In genomic region chr21:15207635-15208370, GRCh38 we compare ENCODE assay signal across 32 cellular contexts.
"Had no signal": no experiment of that assay in that cellular context is flagged by ENCODE, and none has a peak within 500 bp of the region (broad histone marks: within the 10 kb centered on the region; RNA-seq: fewer than 3 reads in every experiment).

No MANE protein-coding gene starts in this region.

- H3K36me3 ChIP-seq: brain microvascular endothelial cell, esophagus muscularis mucosa, gastrocnemius medialis, heart left ventricle had no signal

- H3K9me3 ChIP-seq: esophagus muscularis mucosa, gastrocnemius medialis, heart left ventricle had no signal

- H3K27ac Mint-ChIP-seq: activated CD4-positive, alpha-beta memory T cell treated with anti-CD3 and anti-CD28 coated beads for 36 hours; activated CD4-positive, alpha-beta T cell treated with anti-CD3 and anti-CD28 coated beads for 36 hours; activated CD4-positive, alpha-beta T cell treated with anti-CD3 and anti-CD28 coated beads, Interleukin-2, amount 10 ng/mL, durations not matched to agents 24 days and 14 days; activated CD8-positive, alpha-beta memory T cell treated with anti-CD3 and anti-CD28 coated beads, Interleukin-2, amount 10 ng/mL, durations not matched to agents 7 days and 5 days; activated CD8-positive, alpha-beta T cell treated with anti-CD3 and anti-CD28 coated beads, Interleukin-2, amount 10 ng/mL, durations not matched to agents 7 days and 5 days; activated naive CD4-positive, alpha-beta T cell treated with anti-CD3 and anti-CD28 coated beads for 36 hours; activated naive CD4-positive, alpha-beta T cell treated with anti-CD3 and anti-CD28 coated beads, Interleukin-2, amount 50 U/mL, for 24 hours; activated naive CD8-positive, alpha-beta T cell treated with anti-CD3 and anti-CD28 coated beads, Interleukin-2, amount 10 ng/mL, durations not matched to agents 7 days and 5 days; activated T-helper 1 cell treated with anti-CD3 and anti-CD28 coated beads, Interleukin-12 subunit alpha, Interleukin-12 subunit beta, Interleukin-2, Interleukin-4 antibody, amounts not matched to agents 30 ng/mL and 10 ng/mL and 1 ng/mL, durations not matched to agents 14 hours and 24 hours and 36 hours; activated T-helper 2 cell treated with anti-CD3 and anti-CD28 coated beads, Interferon-gamma antibody, Interleukin-2, Interleukin-4, amounts not matched to agents 10 μg/mL and 5 μg/mL and 100 μg/mL, durations not matched to agents 14 hours and 24 hours and 36 hours had no signal

- ATAC-seq: activated CD4-positive, alpha-beta T cell treated with anti-CD3 and anti-CD28 coated beads for 36 hours; activated CD8-positive, alpha-beta memory T cell treated with anti-CD3 and anti-CD28 coated beads, Interleukin-2, amount 10 ng/mL, durations not matched to agents 7 days and 5 days; activated CD8-positive, alpha-beta T cell treated with anti-CD3 and anti-CD28 coated beads, Interleukin-2, amount 10 ng/mL, durations not matched to agents 7 days and 5 days; effector memory CD8-positive, alpha-beta T cell; gastrocnemius medialis; heart left ventricle had no signal

- FAIRE-seq: astrocyte, bronchial epithelial cell had no signal

- H3K9me3 Mint-ChIP-seq: activated CD4-positive, alpha-beta memory T cell treated with anti-CD3 and anti-CD28 coated beads for 36 hours; activated naive CD4-positive, alpha-beta T cell treated with anti-CD3 and anti-CD28 coated beads for 36 hours; activated naive CD8-positive, alpha-beta T cell treated with anti-CD3 and anti-CD28 coated beads, Interleukin-2, amount 10 ng/mL, durations not matched to agents 7 days and 5 days; activated T-helper 1 cell treated with anti-CD3 and anti-CD28 coated beads, Interleukin-12 subunit alpha, Interleukin-12 subunit beta, Interleukin-2, Interleukin-4 antibody, amounts not matched to agents 30 ng/mL and 10 ng/mL and 1 ng/mL, durations not matched to agents 14 hours and 24 hours and 36 hours; activated T-helper 2 cell treated with anti-CD3 and anti-CD28 coated beads, Interferon-gamma antibody, Interleukin-2, Interleukin-4, amounts not matched to agents 10 μg/mL and 5 μg/mL and 100 μg/mL, durations not matched to agents 14 hours and 24 hours and 36 hours; central memory CD8-positive, alpha-beta T cell; effector memory CD8-positive, alpha-beta T cell had no signal

- H3K27ac ChIP-seq: brain microvascular endothelial cell, esophagus muscularis mucosa, foreskin keratinocyte, gastrocnemius medialis, heart left ventricle had no signal

- H3K4me3 Mint-ChIP-seq: activated CD4-positive, alpha-beta memory T cell treated with anti-CD3 and anti-CD28 coated beads for 36 hours; activated CD4-positive, alpha-beta T cell treated with anti-CD3 and anti-CD28 coated beads for 36 hours; activated CD4-positive, alpha-beta T cell treated with anti-CD3 and anti-CD28 coated beads, Interleukin-2, amount 10 ng/mL, durations not matched to agents 24 days and 14 days; activated CD8-positive, alpha-beta memory T cell treated with anti-CD3 and anti-CD28 coated beads, Interleukin-2, amount 10 ng/mL, durations not matched to agents 7 days and 5 days; activated CD8-positive, alpha-beta T cell treated with anti-CD3 and anti-CD28 coated beads, Interleukin-2, amount 10 ng/mL, durations not matched to agents 7 days and 5 days; activated naive CD4-positive, alpha-beta T cell treated with anti-CD3 and anti-CD28 coated beads for 36 hours; activated naive CD4-positive, alpha-beta T cell treated with anti-CD3 and anti-CD28 coated beads, Interleukin-2, amount 50 U/mL, for 24 hours; activated naive CD8-positive, alpha-beta T cell treated with anti-CD3 and anti-CD28 coated beads, Interleukin-2, amount 10 ng/mL, durations not matched to agents 7 days and 5 days; activated T-helper 1 cell treated with anti-CD3 and anti-CD28 coated beads, Interleukin-12 subunit alpha, Interleukin-12 subunit beta, Interleukin-2, Interleukin-4 antibody, amounts not matched to agents 30 ng/mL and 10 ng/mL and 1 ng/mL, durations not matched to agents 14 hours and 24 hours and 36 hours; central memory CD8-positive, alpha-beta T cell; effector memory CD8-positive, alpha-beta T cell had no signal

- DNase-seq: activated CD4-positive, alpha-beta memory T cell treated with anti-CD3 and anti-CD28 coated beads for 36 hours; activated CD4-positive, alpha-beta T cell treated with anti-CD3 and anti-CD28 coated beads for 36 hours; activated CD4-positive, alpha-beta T cell treated with anti-CD3 and anti-CD28 coated beads, Interleukin-2, amount 10 ng/mL, durations not matched to agents 24 days and 14 days; activated CD4-positive, CD25-positive, alpha-beta regulatory T cell; activated CD4-positive, CD25-positive, alpha-beta regulatory T cell treated with anti-CD3 and anti-CD28 coated beads, Interleukin-2, amount 50 U/mL, for 72 hours; activated CD8-positive, alpha-beta memory T cell treated with anti-CD3 and anti-CD28 coated beads, Interleukin-2, amount 10 ng/mL, durations not matched to agents 7 days and 5 days; activated CD8-positive, alpha-beta memory T cell treated with anti-CD3 and anti-CD28 coated beads, Interleukin-2, amount 50 U/mL, for 4 hours; activated CD8-positive, alpha-beta T cell treated with anti-CD3 and anti-CD28 coated beads, Interleukin-2, amount 10 ng/mL, durations not matched to agents 7 days and 5 days; activated effector memory CD4-positive, alpha-beta T cell treated with anti-CD3 and anti-CD28 coated beads, Interleukin-2, amount 50 U/mL, for 16 hours; activated naive CD4-positive, alpha-beta T cell treated with anti-CD3 and anti-CD28 coated beads for 36 hours; activated naive CD8-positive, alpha-beta T cell treated with anti-CD3 and anti-CD28 coated beads, Interleukin-2, amount 10 ng/mL, durations not matched to agents 7 days and 5 days; activated T-cell treated with anti-CD3 and anti-CD28 coated beads, Interleukin-2, amount 50 U/mL, for 1 hour; activated T-cell treated with anti-CD3 and anti-CD28 coated beads, Interleukin-2, amount 50 U/mL, for 48 hours; anterior cingulate cortex; brain microvascular endothelial cell; cortex of kidney; dermis blood vessel endothelial cell; effector CD4-positive, alpha-beta T cell; effector memory CD8-positive, alpha-beta T cell; erythroblast; foreskin keratinocyte; gastrocnemius medialis; glutamatergic neuron; heart left ventricle; T-helper 2 cell had no signal

- H3K4me1 Mint-ChIP-seq: activated CD4-positive, alpha-beta T cell treated with anti-CD3 and anti-CD28 coated beads for 36 hours; activated CD4-positive, alpha-beta T cell treated with anti-CD3 and anti-CD28 coated beads, Interleukin-2, amount 10 ng/mL, durations not matched to agents 24 days and 14 days; activated CD8-positive, alpha-beta memory T cell treated with anti-CD3 and anti-CD28 coated beads, Interleukin-2, amount 10 ng/mL, durations not matched to agents 7 days and 5 days; activated naive CD4-positive, alpha-beta T cell treated with anti-CD3 and anti-CD28 coated beads, Interleukin-2, amount 50 U/mL, for 24 hours; activated naive CD8-positive, alpha-beta T cell treated with anti-CD3 and anti-CD28 coated beads, Interleukin-2, amount 10 ng/mL, durations not matched to agents 7 days and 5 days; central memory CD8-positive, alpha-beta T cell had no signal

- H3K36me3 Mint-ChIP-seq: activated CD4-positive, alpha-beta memory T cell treated with anti-CD3 and anti-CD28 coated beads for 36 hours; activated CD8-positive, alpha-beta memory T cell treated with anti-CD3 and anti-CD28 coated beads, Interleukin-2, amount 10 ng/mL, durations not matched to agents 7 days and 5 days; activated naive CD4-positive, alpha-beta T cell treated with anti-CD3 and anti-CD28 coated beads, Interleukin-2, amount 50 U/mL, for 24 hours; activated naive CD8-positive, alpha-beta T cell treated with anti-CD3 and anti-CD28 coated beads, Interleukin-2, amount 10 ng/mL, durations not matched to agents 7 days and 5 days had no signal

- H3K4me3 ChIP-seq: esophagus muscularis mucosa, gastrocnemius medialis, heart left ventricle had no signal

- H3K27me3 ChIP-seq: brain microvascular endothelial cell, esophagus muscularis mucosa, foreskin keratinocyte, gastrocnemius medialis, heart left ventricle had no signal

- H3K4me1 ChIP-seq: esophagus muscularis mucosa, gastrocnemius medialis had no signal
